Comparison of ENCODE assay signal across 14 cellular contexts in the genomic region with DNA sequence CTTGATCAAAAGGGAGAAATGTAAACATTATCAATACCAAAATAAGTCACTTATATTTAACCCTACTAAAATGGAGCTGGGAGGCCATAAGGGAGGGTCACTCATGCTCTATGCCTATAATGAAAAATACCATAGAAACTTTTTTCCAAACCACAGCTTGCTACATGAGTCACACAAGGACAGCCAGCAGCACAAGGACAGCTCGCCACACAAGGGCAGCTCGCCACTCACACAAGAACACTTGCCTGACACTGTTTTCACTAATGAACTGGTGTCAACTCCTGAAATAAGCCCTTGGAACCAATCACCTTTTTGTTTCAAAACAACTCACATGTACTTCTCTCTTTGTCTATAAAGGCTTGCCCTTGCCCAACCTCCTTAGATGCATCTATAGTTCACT.
A peak's percentile ranks its signal among the peaks of the same experiment; 100 is the strongest.
DNase-seq lines count a peak whose midpoint lies in the region; ATAC-seq lines count a peak whose summit lies in the region.
"Had no signal": no experiment of that assay in that cellular context is flagged by ENCODE, and none has a peak within 500 bp of the region (broad histone marks: within the 10 kb centered on the region; RNA-seq: fewer than 3 reads in every experiment).

No MANE protein-coding gene starts in this region.

- peak; percentile 44 for DNase-seq in glomerular visceral epithelial cell (ENCODE audit: extremely low spot score)
- no peak for DNase-seq in KBM-7
- no peak for DNase-seq in GOT3 (lab: John Stamatoyannopoulos, UW)
- DNase-seq: activated naive CD4-positive, alpha-beta T cell treated with anti-CD3 and anti-CD28 coated beads, Interleukin-2, amount 10 ng/mL, durations not matched to agents 7 days and 5 days; cortex of kidney; foreskin melanocyte; NCI-H2081; NCI-H526 treated with DMSO at 0.1 percent for 48 hours; T1000 had no signal

- in situ Hi-C loops in KBM-7 (cut with MboI; ENCODE audit: low pct_unique_long_range_greater_than_20kb, low sequenced_read_pairs) = no loop called here

- peak; percentile 54 for ATAC-seq in GM18502 (IDR thresholded peaks at IDR 0.05; ENCODE audit: poor library complexity, unreplicated experiment)
- peak; percentile 36 for ATAC-seq in GM21360 (IDR thresholded peaks at IDR 0.05; ENCODE audit: unreplicated experiment)
- peak; percentile 19 for ATAC-seq in HG03159 (IDR thresholded peaks at IDR 0.05; ENCODE audit: unreplicated experiment)
- ATAC-seq in HG02840 (IDR thresholded peaks at IDR 0.05; ENCODE audit: low FRiP score, unreplicated experiment) = no peak
- ATAC-seq: stimulated activated effector memory CD8-positive, alpha-beta T cell treated with anti-CD3 and anti-CD28 coated beads, Interleukin-12 subunit alpha, Interleukin-12 subunit beta, amount 100 ng/mL, for 72 hours had no signal
